11 cellular contexts compared by ENCODE assay signal in the genomic region with DNA sequence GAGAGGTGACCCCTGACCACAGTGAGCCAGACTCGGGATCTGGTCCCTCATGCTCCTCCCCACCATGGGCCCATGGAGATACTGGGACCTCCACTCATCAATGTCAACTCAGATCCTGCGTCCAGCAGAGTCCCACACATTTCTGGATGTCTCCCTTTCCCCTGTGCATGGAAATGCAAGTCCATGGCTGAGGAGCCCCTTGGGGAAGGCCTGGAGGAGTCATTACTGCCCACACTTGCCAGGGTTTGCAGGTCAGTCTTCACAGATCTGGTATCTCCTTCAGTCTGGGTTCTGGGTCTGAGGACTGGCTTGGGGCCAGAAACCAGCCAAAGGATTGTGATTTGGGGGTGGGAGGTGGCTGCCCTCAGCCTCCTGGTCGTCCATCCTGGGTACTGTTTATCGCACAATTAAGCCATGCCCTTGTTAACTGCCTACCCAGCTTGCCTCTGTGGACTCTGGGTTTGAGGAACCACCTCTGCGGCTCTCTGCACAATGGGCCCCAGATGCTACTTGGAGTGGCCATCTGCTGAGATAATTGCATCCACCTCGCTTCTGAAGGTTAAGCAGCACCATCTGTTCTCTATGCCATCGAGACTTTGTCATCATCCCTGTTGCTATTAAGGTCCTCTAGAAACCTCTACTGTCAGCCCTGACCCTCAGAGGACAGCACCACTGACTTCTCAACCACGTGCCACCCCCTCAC. TPM values are rescaled to one million over a fixed set of nuclear protein-coding genes. Genes with fewer than 3 reads are reported as not detected.
A peak's percentile ranks its signal among the peaks of the same experiment; 100 is the strongest.
DNase-seq lines count a peak whose midpoint lies in the region; FAIRE-seq and TF ChIP-seq lines count a peak whose summit lies in the region.
"Had no signal": no experiment of that assay in that cellular context is flagged by ENCODE, and none has a peak within 500 bp of the region (broad histone marks: within the 10 kb centered on the region; RNA-seq: fewer than 3 reads in every experiment).

No MANE protein-coding gene starts in this region.

- peaks cover 12% of the 10 kb centered on the region for H3K27me3 Mint-ChIP-seq in osteocyte (ENCODE audit: unreplicated experiment)

- TF ChIP-seq CTCF in osteocyte (IDR thresholded peaks at IDR 0.05) (no peak), D721Med (IDR thresholded peaks at IDR 0.05; ENCODE audit: insufficient read depth, missing control alignments) (no peak)

- peaks cover 26% of the 10 kb centered on the region for H3K4me1 Mint-ChIP-seq in osteocyte (ENCODE audit: unreplicated experiment)

- no peak overlapping the region for H3K27ac Mint-ChIP-seq in osteocyte (ENCODE audit: unreplicated experiment)
- H3K27ac Mint-ChIP-seq: mesothelial cell of epicardium had no signal

- H3K36me3 Mint-ChIP-seq in osteocyte (ENCODE audit: unreplicated experiment), result no peaks in the 10 kb centered on the region
- H3K36me3 Mint-ChIP-seq: mesothelial cell of epicardium had no signal

- FAIRE-seq in D721Med (lab: Jason Lieb, UNC), result no peak
- FAIRE-seq: GM12892 had no signal

- H3K4me3 Mint-ChIP-seq in osteocyte (ENCODE audit: unreplicated experiment), result no peak overlapping the region
- H3K4me3 Mint-ChIP-seq: H9, mesothelial cell of epicardium had no signal

- H3K9me3 Mint-ChIP-seq in osteocyte (ENCODE audit: unreplicated experiment), result no peaks in the 10 kb centered on the region
- H3K9me3 Mint-ChIP-seq: H9, mesothelial cell of epicardium had no signal

- DNase-seq in NCI-H2107 treated with DMSO at 0.1 percent for 48 hours (lab: John Stamatoyannopoulos, UW; ENCODE audit: unreplicated experiment), result peak; percentile 59
- DNase-seq in NCI-H2107 (lab: John Stamatoyannopoulos, UW), result no peak
- DNase-seq in NCI-H146 (lab: John Stamatoyannopoulos, UW), result peak; percentile 84
- peak; percentile 56 for DNase-seq in SK-N-DZ (ENCODE audit: low spot score)
- DNase-seq in osteocyte (ENCODE audit: extremely low spot score, unreplicated experiment), result peak; percentile 51
- DNase-seq in EL, result no peak
- DNase-seq in D721Med (ENCODE audit: insufficient read length, low spot score), result no peak
- DNase-seq in NK-92 treated with Interleukin-12 subunit alpha and Interleukin-12 subunit beta, amount 100 ng/mL, for 24 hours (lab: John Stamatoyannopoulos, UW), result no peak
- DNase-seq: H9 had no signal

RNA-seq across cellular contexts. Expression of a gene that starts 49.9 kb away (rescaled TPM):
- polyA plus RNA-seq in SK-N-DZ (2014; cell fraction: cytosol; rRNA removed), result 65.3 and 76.1 TPM in 2 replicates
- polyA plus RNA-seq in SK-N-DZ (2014; cell fraction: nucleus; rRNA removed), result 26.8 and 37.7 TPM in 2 replicates
- total RNA-seq in osteocyte, result 54.5 and 57.7 TPM in 2 replicates

Comparison
In these comparisons a context has a peak if more than half of its experiments do, and no peak if none do; other contexts are left out.
1. DNase-seq: peak in NCI-H2107 treated with DMSO at 0.1 percent for 48 hours (single experiment), NCI-H146 (single experiment), SK-N-DZ (single experiment) and osteocyte (single experiment); none in NCI-H2107 (single experiment), EL (single experiment), D721Med (single experiment) and NK-92 treated with Interleukin-12 subunit alpha and Interleukin-12 subunit beta, amount 100 ng/mL, for 24 hours (single experiment).